ENCODE assay signal across 8 cellular contexts in the genomic region with DNA sequence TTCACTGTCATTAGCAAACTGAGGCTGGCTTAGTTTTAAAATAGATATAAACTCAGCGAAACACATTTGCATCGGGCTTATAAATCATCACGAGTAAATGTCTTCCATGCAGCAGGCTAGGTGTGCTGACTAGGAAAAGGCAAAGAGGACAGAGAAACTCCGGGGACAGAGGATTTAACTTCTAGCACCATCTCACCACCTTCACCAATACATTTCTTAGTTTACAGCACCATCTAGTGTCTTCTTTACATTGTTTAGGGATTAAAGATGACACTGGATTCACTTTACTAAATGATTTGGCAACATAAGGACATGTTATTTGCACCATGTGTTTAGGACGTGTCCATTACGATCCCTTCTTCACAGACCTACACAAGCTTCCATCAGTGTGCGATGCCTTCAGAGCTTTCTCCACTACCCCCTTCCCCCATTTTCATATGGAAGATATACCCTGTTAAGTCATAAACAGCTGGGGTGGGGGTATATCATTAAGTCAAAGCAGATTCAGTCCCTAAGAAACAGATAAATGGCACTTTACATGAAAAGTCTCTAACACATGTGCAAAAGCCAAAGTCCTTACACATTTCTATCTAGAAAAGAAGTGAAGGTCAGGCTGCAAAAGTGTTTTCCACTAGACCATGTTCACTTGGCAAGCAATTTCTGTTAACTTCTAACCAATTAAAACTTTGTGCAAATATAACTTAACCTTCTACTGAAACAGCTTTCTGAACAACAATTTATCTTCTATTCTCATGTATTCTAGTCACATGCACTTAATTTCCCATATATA.
A peak's percentile ranks its signal among the peaks of the same experiment; 100 is the strongest.
DNase-seq lines count a peak whose midpoint lies in the region; ATAC-seq and TF ChIP-seq lines count a peak whose summit lies in the region.

No MANE protein-coding gene starts in this region.

- H3K36me3 Mint-ChIP-seq in neural crest cell (ENCODE audit: low read depth) = peaks cover 4% of the 10 kb centered on the region

- H3K4me3 Mint-ChIP-seq in neural crest cell = no peak overlapping the region

- H3K27me3 ChIP-seq in Peyer's patch = no peaks in the 10 kb centered on the region

- TF ChIP-seq CTCF in LNCaP clone FGC (IDR thresholded peaks at IDR 0.05; ENCODE audit: control insufficient read depth, extremely low read depth, insufficient read depth) = peak; percentile 49
- TF ChIP-seq CTCF in Peyer's patch (IDR thresholded peaks at IDR 0.05) = peak in 4 of 6 experiments; percentile 29 to 76 (median 68)
- peak; percentile 67 for TF ChIP-seq CTCF in neural crest cell (conservative IDR thresholded peaks at IDR 0.05)

- no peaks in the 10 kb centered on the region for H3K9me3 Mint-ChIP-seq in neural crest cell

- peaks cover 0 to under 1% (median 0%) of the 10 kb centered on the region in 3 donors for H3K36me3 ChIP-seq in Peyer's patch

- no peak overlapping the region for H3K4me3 ChIP-seq in LNCaP clone FGC (ENCODE audit: low read depth, low read length)
- no peak overlapping the region for H3K4me3 ChIP-seq in Peyer's patch

- no peak overlapping the region for H3K27ac Mint-ChIP-seq in neural crest cell (ENCODE audit: unreplicated experiment)

- H3K27ac ChIP-seq in Peyer's patch = no peak overlapping the region

- peak; percentile 77 for ATAC-seq in GM21528 (IDR thresholded peaks at IDR 0.05; ENCODE audit: low FRiP score, unreplicated experiment)
- ATAC-seq in esophagus mucosa = peak; percentile 41

- H3K4me1 Mint-ChIP-seq in neural crest cell = peaks cover 55% of the 10 kb centered on the region

- peaks cover 0 to 19% (median 0%) of the 10 kb centered on the region in 4 donors for H3K4me1 ChIP-seq in Peyer's patch

- no peak for TF ChIP-seq POLR2A in Peyer's patch (IDR thresholded peaks at IDR 0.05)

- H3K9me3 ChIP-seq in Peyer's patch = no peaks in the 10 kb centered on the region

- DNase-seq in DMS153 treated with DMSO at 0.1 percent for 48 hours (lab: John Stamatoyannopoulos, UW; ENCODE audit: unreplicated experiment) = peak; percentile 72
- DNase-seq in LNCaP clone FGC (ENCODE audit: low read depth) = peak; percentile 64
- DNase-seq in Peyer's patch = no peak
- DNase-seq in neural crest cell (ENCODE audit: low read depth, low spot score) = no peak
- DNase-seq in activated naive CD4-positive, alpha-beta T cell treated with Interleukin-2 at 50 U/mL for 16 hours = no peak
- DNase-seq in activated effector memory CD4-positive, alpha-beta T cell treated with anti-CD3 and anti-CD28 coated beads, Interleukin-2, amount 50 U/mL, for 16 hours = no peak

- H3K27me3 Mint-ChIP-seq in neural crest cell (ENCODE audit: low read depth) = no peaks in the 10 kb centered on the region

Comparison
In these comparisons a context has a peak if more than half of its experiments do, and no peak if none do; other contexts are left out.
1. DNase-seq: peak in DMS153 treated with DMSO at 0.1 percent for 48 hours (single experiment) and LNCaP clone FGC (single experiment); none in Peyer's patch (0 of 3), neural crest cell (single experiment), activated naive CD4-positive, alpha-beta T cell treated with Interleukin-2 at 50 U/mL for 16 hours (single experiment) and activated effector memory CD4-positive, alpha-beta T cell treated with anti-CD3 and anti-CD28 coated beads, Interleukin-2, amount 50 U/mL, for 16 hours (single experiment).
2. Peak in every context shown above with its lines, with median percentiles within 50 percentile points of each other: CTCF ChIP-seq.